1 cellular context compared by ENCODE assay signal in genomic region chr19:39406656-39407393, GRCh38.
TF ChIP-seq lines count a peak whose summit lies in the region.

ZFP36 (plus strand) TSS chr19:39406847; CDS start chr19:39406905, 58 bp downstream.

TF ChIP-seq in HEK293, 187 proteins besides CTCF, POLR2A, EP300 and RAD21 (continued from another document and continues in another):
- TF ChIP-seq ZBTB17 (tag by site-specific recombination; IDR thresholded peaks at IDR 0.05) (peak; percentile 92), ZFP41 (tag by site-specific recombination; IDR thresholded peaks at IDR 0.05; ENCODE audit: borderline replicate concordance) (peak; percentile 29; the same call in 1 of the 2 replicates), ZNF473 (tag by site-specific recombination; IDR thresholded peaks at IDR 0.05) (no peak), ZSCAN5A (tag by site-specific recombination; IDR thresholded peaks at IDR 0.05) (peak; percentile 29; the same call in 1 of the 2 replicates), ZBTB49 (tag by site-specific recombination; IDR thresholded peaks at IDR 0.05; ENCODE audit: low read depth) (no peak), ZNF148 (tag by site-specific recombination; IDR thresholded peaks at IDR 0.05; ENCODE audit: borderline replicate concordance) (no peak), ZNF677 (tag by site-specific recombination; IDR thresholded peaks at IDR 0.05) (no peak), ZNF629 (tag by site-specific recombination; IDR thresholded peaks at IDR 0.05) (peak; percentile 70), ZFP69B (tag by site-specific recombination; IDR thresholded peaks at IDR 0.05) (peak; percentile 72; the same call in 1 of the 2 replicates), ZNF449 (tag by site-specific recombination; IDR thresholded peaks at IDR 0.05) (peak; percentile 93), ZNF501 (tag by site-specific recombination; IDR thresholded peaks at IDR 0.05) (peak; percentile 85), ZNF664 (tag by site-specific recombination; IDR thresholded peaks at IDR 0.05) (no peak), ZNF174 (tag by site-specific recombination; IDR thresholded peaks at IDR 0.05) (no peak), ZNF426 (tag by site-specific recombination; IDR thresholded peaks at IDR 0.05) (no peak), ZNF211 (tag by site-specific recombination; IDR thresholded peaks at IDR 0.05; ENCODE audit: low read depth) (no peak), ZNF184 (tag by site-specific recombination; IDR thresholded peaks at IDR 0.05) (no peak), REPIN1 (tag by site-specific recombination; IDR thresholded peaks at IDR 0.05; ENCODE audit: low read depth) (no peak), KLF1 (tag by site-specific recombination; IDR thresholded peaks at IDR 0.05) (peak; percentile 80), HIC1 (tag by site-specific recombination; IDR thresholded peaks at IDR 0.05) (peak; percentile 74), ZBTB48 (tag by site-specific recombination; IDR thresholded peaks at IDR 0.05) (peak; percentile 82), ZNF16 (tag by site-specific recombination; IDR thresholded peaks at IDR 0.05; ENCODE audit: low read depth) (peak; percentile 71; the same call in 1 of the 2 replicates), ZNF416 (tag by site-specific recombination; IDR thresholded peaks at IDR 0.05) (no peak), ZNF155 (tag by site-specific recombination; IDR thresholded peaks at IDR 0.05) (no peak), SP7 (tag by site-specific recombination; IDR thresholded peaks at IDR 0.05) (no peak; the same call in 1 of the 2 replicates), ZNF837 (tag by site-specific recombination; IDR thresholded peaks at IDR 0.05) (no peak), ZNF311 (tag by site-specific recombination; IDR thresholded peaks at IDR 0.05; ENCODE audit: borderline replicate concordance) (no peak), GLIS1 (tag by site-specific recombination; IDR thresholded peaks at IDR 0.05) (peak; percentile 46; the same call in 1 of the 2 replicates), WT1 (tag by site-specific recombination; IDR thresholded peaks at IDR 0.05) (peak; percentile 58; the same call in 1 of the 2 replicates), ZNF24 (tag by site-specific recombination; IDR thresholded peaks at IDR 0.05) (peak; percentile 78), ZNF785 (tag by site-specific recombination; IDR thresholded peaks at IDR 0.05) (no peak), ZNF114 (tag by site-specific recombination; IDR thresholded peaks at IDR 0.05) (no peak; the same call in 1 of the 2 replicates), ZNF701 (tag by site-specific recombination; IDR thresholded peaks at IDR 0.05) (no peak), ZNF660 (tag by site-specific recombination; IDR thresholded peaks at IDR 0.05) (peak; percentile 66; the same call in 1 of the 2 replicates), EGR2 (tag by site-specific recombination; IDR thresholded peaks at IDR 0.05; ENCODE audit: low read depth) (0 out of 2 replicates have a peak, but pooled peaks have one; percentile 16), ZNF266 (tag by site-specific recombination; IDR thresholded peaks at IDR 0.05; ENCODE audit: low read depth) (no peak), ZBTB21 (tag by site-specific recombination; IDR thresholded peaks at IDR 0.05) (no peak; the same call in 1 of the 2 replicates), ZNF560 (tag by site-specific recombination; IDR thresholded peaks at IDR 0.05; ENCODE audit: borderline replicate concordance) (no peak), ZNF645 (tag by site-specific recombination; IDR thresholded peaks at IDR 0.05) (no peak), ZNF529 (tag by site-specific recombination; IDR thresholded peaks at IDR 0.05; ENCODE audit: insufficient replicate concordance) (no peak), ZNF600 (tag by site-specific recombination; IDR thresholded peaks at IDR 0.05) (peak; percentile 96), ZNF704 (tag by site-specific recombination; IDR thresholded peaks at IDR 0.05) (no peak), ZNF621 (tag by site-specific recombination; IDR thresholded peaks at IDR 0.05) (no peak), ZNF776 (tag by site-specific recombination; IDR thresholded peaks at IDR 0.05; ENCODE audit: borderline replicate concordance) (no peak), YY1 (tag by site-specific recombination; IDR thresholded peaks at IDR 0.05) (no peak), ZNF596 (tag by site-specific recombination; IDR thresholded peaks at IDR 0.05) (no peak), ZBTB44 (tag by site-specific recombination; IDR thresholded peaks at IDR 0.05) (no peak), ZSCAN23 (tag by site-specific recombination; IDR thresholded peaks at IDR 0.05) (0 out of 2 replicates have a peak, but pooled peaks have one; percentile 61), TRIM28 (IDR thresholded peaks at IDR 0.05; ENCODE audit: borderline replicate concordance, low read length) (no peak), ZNF404 (tag by site-specific recombination; IDR thresholded peaks at IDR 0.05) (no peak), HOXA7 (CRISPR knock-in tag; IDR thresholded peaks at IDR 0.05; ENCODE audit: borderline replicate concordance) (no peak), ZNF248 (tag by site-specific recombination; IDR thresholded peaks at IDR 0.05) (no peak), ZNF76 (tag by site-specific recombination; IDR thresholded peaks at IDR 0.05; ENCODE audit: borderline replicate concordance, low read depth) (0 out of 2 replicates have a peak, but pooled peaks have one; percentile 27), ZNF549 (tag by site-specific recombination; IDR thresholded peaks at IDR 0.05) (no peak), ZNF623 (tag by site-specific recombination; IDR thresholded peaks at IDR 0.05) (0 out of 2 replicates have a peak, but pooled peaks have one; percentile 24), ZNF121 (tag by site-specific recombination; IDR thresholded peaks at IDR 0.05) (no peak), ZFP37 (tag by site-specific recombination; IDR thresholded peaks at IDR 0.05) (peak; percentile 96), ZSCAN30 (tag by site-specific recombination; IDR thresholded peaks at IDR 0.05) (peak; percentile 52), ZNF10 (tag by site-specific recombination; IDR thresholded peaks at IDR 0.05) (peak; percentile 83), GLI2 (tag by site-specific recombination; IDR thresholded peaks at IDR 0.05; ENCODE audit: borderline replicate concordance, low read depth) (no peak), KLF7 (tag by site-specific recombination; IDR thresholded peaks at IDR 0.05; ENCODE audit: borderline replicate concordance) (peak; percentile 93; the same call in 1 of the 2 replicates), MZF1 (tag by site-specific recombination; IDR thresholded peaks at IDR 0.05; ENCODE audit: borderline replicate concordance) (peak; percentile 94), ZNF747 (tag by site-specific recombination; IDR thresholded peaks at IDR 0.05) (no peak)
